ENCODE assay signal across 10 cellular contexts in genomic region chr1:50080904-50081586, GRCh38. TPM values are rescaled to one million over a fixed set of nuclear protein-coding genes. Genes with fewer than 3 reads are reported as not detected.
DNase-seq lines count a peak whose midpoint lies in the region; ATAC-seq and TF ChIP-seq lines count a peak whose summit lies in the region.
"Had no signal": no experiment of that assay in that cellular context is flagged by ENCODE, and none has a peak within 500 bp of the region (broad histone marks: within the 10 kb centered on the region; RNA-seq: fewer than 3 reads in every experiment).

No MANE protein-coding gene starts in this region.

- no peak overlapping the region for H3K4me3 Mint-ChIP-seq in immature natural killer cell

- H3K36me3 Mint-ChIP-seq in immature natural killer cell: no peaks in the 10 kb centered on the region

- DNase-seq in D341Med (ENCODE audit: low spot score) (peak; percentile 55), HT-29 (ENCODE audit: low spot score) (peak; percentile 43), NCI-H774 (lab: John Stamatoyannopoulos, UW) (peak; percentile 53), epithelial cell of esophagus (ENCODE audit: low read depth) (peak; percentile 24), prostate gland (ENCODE audit: low spot score) (no peak), coronary artery (ENCODE audit: low spot score) (no peak), immature natural killer cell (no peak)
- DNase-seq: activated CD8-positive, alpha-beta memory T cell treated with anti-CD3 and anti-CD28 coated beads, Interleukin-2, amount 50 U/mL, for 48 hours had no signal

- no peak overlapping the region for H3K27ac Mint-ChIP-seq in immature natural killer cell

- H3K27ac ChIP-seq in prostate gland (no peak overlapping the region), gastroesophageal sphincter (no peak overlapping the region), coronary artery (no peak overlapping the region)

- TF ChIP-seq POLR2A in prostate gland (IDR thresholded peaks at IDR 0.05) (no peak), gastroesophageal sphincter (IDR thresholded peaks at IDR 0.05) (no peak)

- intact Hi-C loops in prostate gland (cut with DNase I): no loop called here

- ATAC-seq in gastroesophageal sphincter: no peak

- H3K27me3 ChIP-seq in prostate gland (replicated peaks; ENCODE audit: insufficient read depth): no peaks in the 10 kb centered on the region
- peaks cover 15% of the 10 kb centered on the region for H3K27me3 ChIP-seq in gastroesophageal sphincter

- H3K4me1 Mint-ChIP-seq in immature natural killer cell: no peaks in the 10 kb centered on the region

- H3K4me1 ChIP-seq in prostate gland (replicated peaks) (no peaks in the 10 kb centered on the region), gastroesophageal sphincter (no peaks in the 10 kb centered on the region)

- H3K9me3 Mint-ChIP-seq in immature natural killer cell: peaks cover 0 to 3% (median 0%) of the 10 kb centered on the region in 6 donors

- WGBS in prostate gland: 66% methylated on average over 3 of the region's 3 CpGs
- 70 to 80% methylated on average over 3 of the region's 3 CpGs for WGBS in gastroesophageal sphincter (ENCODE audit: low coverage in 1 of 2), 2 donors

- H3K27me3 Mint-ChIP-seq in immature natural killer cell (ENCODE audit: low read depth in 3 of 3): peaks cover 0 to 2% (median 0%) of the 10 kb centered on the region in 3 donors

- TF ChIP-seq CTCF in epithelial cell of esophagus (IDR thresholded peaks at IDR 0.05; ENCODE audit: insufficient read depth, low read depth, low read length, missing control alignments) (peak; percentile 40), prostate gland (IDR thresholded peaks at IDR 0.05) (peak in 2 of 4 experiments; percentile 22 to 24), gastroesophageal sphincter (IDR thresholded peaks at IDR 0.05) (no peak), coronary artery (IDR thresholded peaks at IDR 0.05) (no peak)

- H3K4me3 ChIP-seq in epithelial cell of esophagus (ENCODE audit: low read length): no peak overlapping the region
- H3K4me3 ChIP-seq in prostate gland: no peak overlapping the region
- no peak overlapping the region for H3K4me3 ChIP-seq in gastroesophageal sphincter
- H3K4me3 ChIP-seq in coronary artery: no peak overlapping the region

- H3K9me3 ChIP-seq in prostate gland (no peaks in the 10 kb centered on the region), gastroesophageal sphincter (no peaks in the 10 kb centered on the region)

- no peak for TF ChIP-seq EP300 in gastroesophageal sphincter (IDR thresholded peaks at IDR 0.05)

- H3K36me3 ChIP-seq in prostate gland: no peaks in the 10 kb centered on the region
- H3K36me3 ChIP-seq in gastroesophageal sphincter: no peaks in the 10 kb centered on the region

RNA-seq across cellular contexts. Expression of gene ELAVL4, which starts 27.7 kb away (rescaled TPM):
- total RNA-seq in HT-29 (2014; rRNA removed; shearing (Covaris generic)): not detected in 2 replicates
- total RNA-seq in prostate gland: 1 to 10 TPM in 1 of 2 donors, under 1 TPM in 1; 0.18 to 4.0 TPM
- total RNA-seq in gastroesophageal sphincter: 1 to 10 TPM in 2 of 4 donors, under 1 TPM in 1, not detected in 1; 0.23 to 2.4 (median 2.0) TPM
- polyA plus RNA-seq in immature natural killer cell: not detected
- total RNA-seq: fibroblast of lung had no signal
- polyA plus RNA-seq: fibroblast of lung had no signal

RNA-seq across cellular contexts. Expression of gene AGBL4, which starts 57.3 kb away (rescaled TPM):
- not detected in 2 replicates for total RNA-seq in HT-29 (2014; rRNA removed; shearing (Covaris generic))
- 1 to 10 TPM in 1 of 2 donors, under 1 TPM in 1; 0.82 to 2.7 TPM for total RNA-seq in prostate gland
- total RNA-seq in gastroesophageal sphincter: 1 to 10 TPM in 1 of 4 donors, not detected in 3; 1.6 TPM
- polyA plus RNA-seq in immature natural killer cell: not detected
- total RNA-seq: fibroblast of lung had no signal
- polyA plus RNA-seq: fibroblast of lung had no signal

Comparison
In these comparisons a context has a peak if more than half of its experiments do, and no peak if none do; other contexts are left out.
1. DNase-seq: peak in D341Med (single experiment), HT-29 (single experiment), NCI-H774 (single experiment) and epithelial cell of esophagus (single experiment); none in prostate gland (single experiment), coronary artery (single experiment) and immature natural killer cell (0 of 3).